In genomic region chr13:22700488-22700887, GRCh38 we compare ENCODE assay signal across 16 cellular contexts.
DNase-seq lines count a peak whose midpoint lies in the region; TF ChIP-seq lines count a peak whose summit lies in the region.
"Had no signal": no experiment of that assay in that cellular context is flagged by ENCODE, and none has a peak within 500 bp of the region (broad histone marks: within the 10 kb centered on the region; RNA-seq: fewer than 3 reads in every experiment).

No MANE protein-coding gene starts in this region.

- no peak overlapping the region for H3K4me3 ChIP-seq in HEK293 (ENCODE audit: low read depth, low read length)
- H3K4me3 ChIP-seq: A549 had no signal

- no peaks in the 10 kb centered on the region for H3K4me1 ChIP-seq in HEK293 (ENCODE audit: control insufficient read depth, insufficient read depth, low read length)
- H3K4me1 ChIP-seq: A549, BE2C had no signal

- DNase-seq in COR-L47 (lab: John Stamatoyannopoulos, UW) (peak; percentile 55), NCI-H345 (lab: John Stamatoyannopoulos, UW) (peak; percentile 1), NCI-H748 treated with DMSO at 0.1 percent for 48 hours (lab: John Stamatoyannopoulos, UW) (peak; percentile 77), NCI-H774 (lab: John Stamatoyannopoulos, UW) (no peak), NCI-H146 treated with DMSO at 0.1 percent for 48 hours (lab: John Stamatoyannopoulos, UW; ENCODE audit: unreplicated experiment) (no peak), SHP77 (lab: John Stamatoyannopoulos, UW) (no peak)
- DNase-seq: BE2C; CD4-positive, alpha-beta memory T cell; DMS153; DMS79 treated with DMSO at 0.1 percent for 48 hours; EL; HCEC 1CT had no signal

- CTCF ChIA-PET in HEK293 (lab: Yijun Ruan, JAX) = no interaction called here

- POLR2A ChIA-PET in HEK293 (lab: Yijun Ruan, JAX) = no interaction called here

- TF ChIP-seq CTCF in HEK293 (tag by site-specific recombination; IDR thresholded peaks at IDR 0.05) = no peak

- H3K36me3 ChIP-seq in HEK293 (ENCODE audit: control insufficient read depth in 2 of 2, insufficient read depth in 1 of 2, low read length in 2 of 2) = no peaks in the 10 kb centered on the region
- H3K36me3 ChIP-seq: BE2C had no signal

- no peaks in the 10 kb centered on the region for H3K9me3 ChIP-seq in HEK293 (ENCODE audit: control insufficient read depth, insufficient read depth, low read depth, low read length)
- H3K9me3 ChIP-seq: A549, BE2C had no signal

- H3K27ac ChIP-seq in HEK293 (ENCODE audit: extremely low read depth, low read depth, low read length) = no peak overlapping the region
- H3K27ac ChIP-seq: A549, C4-2B, HL-60 had no signal

TF ChIP-seq in HEK293, 187 proteins besides CTCF, POLR2A, EP300 and RAD21:
- TF ChIP-seq ZNF16 (tag by site-specific recombination; IDR thresholded peaks at IDR 0.05; ENCODE audit: low read depth) (no peak), WT1 (tag by site-specific recombination; IDR thresholded peaks at IDR 0.05) (0 out of 2 replicates have a peak, but pooled peaks have one; percentile 28)

Comparison
In these comparisons a context has a peak if more than half of its experiments do, and no peak if none do; other contexts are left out.
1. DNase-seq: peak in COR-L47 (single experiment), NCI-H345 (single experiment) and NCI-H748 treated with DMSO at 0.1 percent for 48 hours (single experiment); none in NCI-H774 (single experiment), NCI-H146 treated with DMSO at 0.1 percent for 48 hours (single experiment) and SHP77 (0 of 2).